ENCODE assay signal across 15 cellular contexts in the genomic region with DNA sequence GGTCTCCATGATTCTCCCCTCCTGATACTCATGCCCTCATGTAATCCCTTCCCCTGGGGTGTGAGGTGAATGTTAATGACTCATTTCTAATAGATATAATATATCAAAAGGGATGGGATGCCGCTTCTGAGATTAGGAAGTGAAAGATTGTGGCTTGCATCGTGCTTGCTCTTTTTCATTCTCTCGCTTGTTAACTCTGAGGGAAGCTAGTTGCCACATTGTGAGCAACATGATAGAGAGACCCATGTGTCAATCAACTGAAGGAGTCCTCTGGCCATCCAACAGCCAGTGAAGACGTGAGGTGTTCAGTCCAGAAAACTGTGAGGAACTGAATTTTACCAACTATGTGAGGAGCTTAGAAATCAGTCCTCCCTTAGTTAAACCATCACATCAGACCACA. TPM values are rescaled to one million over a fixed set of nuclear protein-coding genes. Genes with fewer than 3 reads are reported as not detected.
DNase-seq lines count a peak whose midpoint lies in the region; ATAC-seq lines count a peak whose summit lies in the region.
"Had no signal": no experiment of that assay in that cellular context is flagged by ENCODE, and none has a peak within 500 bp of the region (broad histone marks: within the 10 kb centered on the region; RNA-seq: fewer than 3 reads in every experiment).

No MANE protein-coding gene starts in this region.

- DNase-seq in HuH-7 (ENCODE audit: low spot score) (no peak), NCI-H69 (lab: John Stamatoyannopoulos, UW) (no peak)
- DNase-seq in effector CD8-positive, alpha-beta T cell (lab: John Stamatoyannopoulos, UW): no peak
- DNase-seq: effector memory CD8-positive, alpha-beta T cell; glutamatergic neuron; lower lobe of right lung; ovary; stomach had no signal

- ATAC-seq in GM18498 (IDR thresholded peaks at IDR 0.05; ENCODE audit: unreplicated experiment) (peak; percentile 96), GM19351 (IDR thresholded peaks at IDR 0.05; ENCODE audit: unreplicated experiment) (peak; percentile 98), HG02759 (IDR thresholded peaks at IDR 0.05; ENCODE audit: unreplicated experiment) (peak; percentile 96), HG03442 (IDR thresholded peaks at IDR 0.05; ENCODE audit: unreplicated experiment) (peak; percentile 96), esophagus mucosa (no peak)
- ATAC-seq: effector memory CD8-positive, alpha-beta T cell; lower lobe of right lung had no signal

RNA-seq across cellular contexts. Expression of a gene that starts 28.9 kb away (rescaled TPM):
- not detected for total RNA-seq in esophagus mucosa
- total RNA-seq: astrocyte, G401, lower lobe of right lung, ovary, stomach had no signal

RNA-seq across cellular contexts. Expression of a gene that starts 29.6 kb away (rescaled TPM):
- total RNA-seq in esophagus mucosa: not detected
- total RNA-seq: astrocyte, G401, lower lobe of right lung had no signal
